22 cellular contexts compared by ENCODE assay signal in genomic region chr4:89175611-89176010, GRCh38.
"Had no signal": no experiment of that assay in that cellular context is flagged by ENCODE, and none has a peak within 500 bp of the region (broad histone marks: within the 10 kb centered on the region; RNA-seq: fewer than 3 reads in every experiment).

No MANE protein-coding gene starts in this region.

- H3K36me3 ChIP-seq: brain microvascular endothelial cell, esophagus squamous epithelium, gastrocnemius medialis, upper lobe of right lung had no signal

- H3K27me3 ChIP-seq: brain microvascular endothelial cell, esophagus squamous epithelium, gastrocnemius medialis, upper lobe of right lung had no signal

- ATAC-seq: activated CD4-positive, CD25-positive, alpha-beta regulatory T cell treated with anti-CD3 and anti-CD28 coated beads, Interleukin-2, amount 50 U/mL, for 24 hours; activated CD8-positive, alpha-beta T cell treated with anti-CD3 and anti-CD28 coated beads, Interleukin-2, amount 10 ng/mL, durations not matched to agents 7 days and 5 days; activated naive CD4-positive, alpha-beta T cell treated with anti-CD3 and anti-CD28 coated beads, Interleukin-2, amount 50 U/mL, for 72 hours; gastrocnemius medialis; sciatic nerve; upper lobe of right lung had no signal

- H3K27ac ChIP-seq: brain microvascular endothelial cell, esophagus squamous epithelium, gastrocnemius medialis, upper lobe of right lung, VCaP had no signal

- H3K4me3 ChIP-seq: esophagus squamous epithelium, gastrocnemius medialis, upper lobe of right lung had no signal

- H3K4me1 ChIP-seq: gastrocnemius medialis, upper lobe of right lung had no signal

- H3K9me3 ChIP-seq: esophagus squamous epithelium, gastrocnemius medialis, upper lobe of right lung had no signal

- DNase-seq: activated CD4-positive, alpha-beta T cell treated with anti-CD3 and anti-CD28 coated beads, Interleukin-2, amount 10 ng/mL, durations not matched to agents 24 days and 14 days; activated CD8-positive, alpha-beta T cell treated with anti-CD3 and anti-CD28 coated beads, Interleukin-2, amount 10 ng/mL, durations not matched to agents 7 days and 5 days; activated T-cell treated with anti-CD3 and anti-CD28 coated beads, Interleukin-2, amount 50 U/mL, for 1 hour; aorta; brain microvascular endothelial cell; central memory CD4-positive, alpha-beta T cell; cortex of kidney; endodermal cell; esophagus squamous epithelium; gastrocnemius medialis; hippocampal formation; kidney glomerular epithelial cell; nephron progenitor cell; posterior cingulate gyrus; stimulated activated CD4-positive, alpha-beta T cell treated with anti-CD3 and anti-CD28 coated beads, Interleukin-2, amount 100 ng/mL, for 48 hours; stimulated activated CD8-positive, alpha-beta memory T cell treated with anti-CD3 and anti-CD28 coated beads, Interleukin-4, amount 100 ng/mL, for 48 hours; stimulated activated naive CD4-positive, alpha-beta T cell; upper lobe of right lung had no signal
